In genomic region chr20:25249198-25249931, GRCh38 we compare ENCODE assay signal across 8 cellular contexts. TPM values are rescaled to one million over a fixed set of nuclear protein-coding genes. Genes with fewer than 3 reads are reported as not detected.
A peak's percentile ranks its signal among the peaks of the same experiment; 100 is the strongest.
DNase-seq lines count a peak whose midpoint lies in the region; ATAC-seq and TF ChIP-seq lines count a peak whose summit lies in the region.

No MANE protein-coding gene starts in this region.

- in situ Hi-C loops in astrocyte of the cerebellum (cut with HindIII; ENCODE audit: low sequenced_read_pairs) = no loop called here

- TF ChIP-seq CTCF in A673 (conservative IDR thresholded peaks at IDR 0.05; ENCODE audit: low read depth, low read length) (no peak), astrocyte of the cerebellum (IDR thresholded peaks at IDR 0.05; ENCODE audit: low read depth, low read length, missing control alignments) (no peak), left lung (IDR thresholded peaks at IDR 0.05) (no peak), upper lobe of left lung (IDR thresholded peaks at IDR 0.05) (no peak)

- no peak for ATAC-seq in left lung
- no peak for ATAC-seq in upper lobe of left lung (ENCODE audit: low FRiP score in 2 of 2)
- no peak for ATAC-seq in HG03135 (IDR thresholded peaks at IDR 0.05; ENCODE audit: unreplicated experiment)

- CTCF ChIA-PET in A673 (lab: Charles Lee) = interaction anchor here (0.6 kb wide), 1 partner anchor 142 kb away, joined by 4 read pairs; no protein-coding TSS in a partner anchor

- DNase-seq in A673 (ENCODE audit: low spot score) (no peak), HT-29 (ENCODE audit: low spot score) (peak; percentile 43), astrocyte of the cerebellum (ENCODE audit: low read depth) (no peak), left lung (no peak), upper lobe of left lung (no peak), hepatic stellate cell (ENCODE audit: low spot score) (no peak), NK-92 (lab: John Stamatoyannopoulos, UW; ENCODE audit: unreplicated experiment) (no peak)

- no peaks in the 10 kb centered on the region for H3K36me3 ChIP-seq in A673 (ENCODE audit: insufficient read depth, low read length, poor library complexity, severe bottlenecking)
- H3K36me3 ChIP-seq in left lung = no peaks in the 10 kb centered on the region
- H3K36me3 ChIP-seq in upper lobe of left lung = no peaks in the 10 kb centered on the region

- intact Hi-C loops in A673 (cut with micrococcal nuclease; ENCODE audit: unreplicated experiment) (loop anchor here (5.0 kb wide), 1 partner anchor 172 kb away; no protein-coding TSS in a partner anchor), left lung (cut with DNase I) (no loop called here)

- H3K27me3 ChIP-seq in A673 (replicated peaks; ENCODE audit: insufficient read depth, low read depth, low read length, poor library complexity) (no peaks in the 10 kb centered on the region), left lung (no peaks in the 10 kb centered on the region), upper lobe of left lung (no peaks in the 10 kb centered on the region)

- H3K27ac ChIP-seq in A673 (ENCODE audit: low read depth, low read length, poor library complexity, severe bottlenecking) (no peak overlapping the region), left lung (no peak overlapping the region), upper lobe of left lung (peak overlapping the region in 1 of 4 donors; percentile 6)

- POLR2A ChIA-PET in A673 (lab: Charles Lee; ENCODE audit: low non-redundant PET) = no interaction called here

- H3K4me1 ChIP-seq in A673 (ENCODE audit: insufficient read depth, low read length, poor library complexity, severe bottlenecking) (peaks cover 9% of the 10 kb centered on the region), left lung (peaks cover 6 to 51% of the 10 kb centered on the region in 2 donors), upper lobe of left lung (peaks cover 13 to 57% (median 27%) of the 10 kb centered on the region in 4 donors)

- no peak for TF ChIP-seq POLR2A in upper lobe of left lung (IDR thresholded peaks at IDR 0.05)

- BruUV-seq in A673 (replicated peaks; lab: Mats Ljungman, UMichigan) = TSS peak; percentile 52

- H3K9me3 ChIP-seq in A673 (ENCODE audit: low read depth, low read length, poor library complexity, severe bottlenecking) (no peaks in the 10 kb centered on the region), left lung (no peaks in the 10 kb centered on the region), upper lobe of left lung (no peaks in the 10 kb centered on the region)

- 64 to 70% methylated on average over 9 of the region's 9 CpGs for WGBS in upper lobe of left lung, 2 donors

- TF ChIP-seq EP300 in upper lobe of left lung (IDR thresholded peaks at IDR 0.05) = no peak

- H3K4me3 ChIP-seq in A673 (ENCODE audit: low read depth, low read length, poor library complexity, severe bottlenecking) (peak overlapping the region; percentile 94), astrocyte of the cerebellum (ENCODE audit: low read depth, low read length) (peak overlapping the region; percentile 75), left lung (peak overlapping the region; percentile 84 to 92), upper lobe of left lung (peak overlapping the region in 3 of 4 donors; percentile 66 to 98 (median 98))

RNA-seq across cellular contexts. Expression of gene PYGB, which starts 1.5 kb away (rescaled TPM):
- total RNA-seq in A673 (2021) (52.3 and 53.5 TPM in 2 replicates), left lung (10 to 100 TPM; 78.2 to 81.3 TPM), upper lobe of left lung (100 to 1,000 TPM in 3 of 6 donors, 10 to 100 TPM in 3; 59.4 to 128 (median 98.4) TPM)
- 629 and 663 TPM in 2 replicates for total RNA-seq in HT-29 (2014; rRNA removed; shearing (Covaris generic))

RNA-seq across cellular contexts. Expression of gene ENTPD6, which starts 53.9 kb away (rescaled TPM):
- total RNA-seq in A673 (2021) (50.2 and 53.2 TPM in 2 replicates), left lung (10 to 100 TPM; 72.7 to 76.3 TPM), upper lobe of left lung (100 to 1,000 TPM in 2 of 6 donors, 10 to 100 TPM in 4; 53.7 to 170 (median 81.7) TPM)
- 206 and 211 TPM in 2 replicates for total RNA-seq in HT-29 (2014; rRNA removed; shearing (Covaris generic))
